8 cellular contexts compared by ENCODE assay signal in the genomic region with DNA sequence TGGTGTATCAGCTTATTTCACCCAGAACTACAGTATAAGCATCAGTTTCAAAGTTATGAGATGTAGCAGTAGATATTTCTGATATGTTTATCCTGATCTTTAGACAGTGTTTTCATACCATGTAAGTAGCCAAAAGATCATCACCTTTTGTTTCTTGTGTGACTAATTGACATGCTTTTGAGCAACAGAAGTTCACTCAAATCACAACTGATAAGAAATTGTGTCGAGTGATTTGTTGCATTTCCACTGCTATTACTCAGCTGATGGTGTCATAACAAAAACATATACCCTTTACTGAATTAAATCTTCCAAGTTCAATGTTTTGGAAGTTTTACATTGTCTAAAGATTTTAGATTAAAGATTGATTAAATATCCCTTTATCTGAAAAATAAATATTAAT.
"Had no signal": no experiment of that assay in that cellular context is flagged by ENCODE, and none has a peak within 500 bp of the region (broad histone marks: within the 10 kb centered on the region; RNA-seq: fewer than 3 reads in every experiment).

No MANE protein-coding gene starts in this region.

- H3K4me3 ChIP-seq: GM23248, HAP-1 had no signal

- FAIRE-seq: HTR-8/SVneo had no signal

- H2AFZ ChIP-seq: GM23248 had no signal

- DNase-seq: GM23248, GOT3, H7, HFFc6, IMR-90 had no signal

- ATAC-seq: HCT116 had no signal

- H3K27ac ChIP-seq: GM23248 had no signal

- H3K9ac ChIP-seq: GM23248 had no signal

- H3K36me3 ChIP-seq: HAP-1 had no signal
